ENCODE assay signal across 9 cellular contexts in genomic region chr2:112724611-112725525, GRCh38. TPM values are rescaled to one million over a fixed set of nuclear protein-coding genes. Genes with fewer than 3 reads are reported as not detected.
DNase-seq lines count a peak whose midpoint lies in the region; ATAC-seq and TF ChIP-seq lines count a peak whose summit lies in the region.
"Had no signal": no experiment of that assay in that cellular context is flagged by ENCODE, and none has a peak within 500 bp of the region (broad histone marks: within the 10 kb centered on the region; RNA-seq: fewer than 3 reads in every experiment).

No MANE protein-coding gene starts in this region.

- no TSS peak for BruUV-seq in mammary epithelial cell (replicated peaks; lab: Mats Ljungman, UMichigan)

- no peak overlapping the region for H2AFZ ChIP-seq in mammary epithelial cell (ENCODE audit: low read depth, low read length)

- H3K27ac ChIP-seq in mammary epithelial cell (ENCODE audit: insufficient read depth, low read depth, low read length) = peak overlapping the region; percentile 72
- H3K27ac ChIP-seq in tibial artery = no peak overlapping the region

- peaks cover 21% of the 10 kb centered on the region for H3K4me1 Mint-ChIP-seq in activated CD4-positive, alpha-beta T cell treated with anti-CD3 and anti-CD28 coated beads, Interleukin-2, amount 10 ng/mL, durations not matched to agents 7 days and 5 days

- H3K4me1 ChIP-seq in mammary epithelial cell (ENCODE audit: insufficient read depth, low read length) = peaks cover 26% of the 10 kb centered on the region
- H3K4me1 ChIP-seq in tibial artery = peaks cover 0 to 5% (median 0%) of the 10 kb centered on the region in 4 donors

- no peak overlapping the region for H3K4me3 Mint-ChIP-seq in activated CD4-positive, alpha-beta T cell treated with anti-CD3 and anti-CD28 coated beads, Interleukin-2, amount 10 ng/mL, durations not matched to agents 7 days and 5 days

- H3K36me3 ChIP-seq in MG63 = no peaks in the 10 kb centered on the region
- H3K36me3 ChIP-seq in mammary epithelial cell (ENCODE audit: insufficient read depth, low read length) = no peaks in the 10 kb centered on the region
- H3K36me3 ChIP-seq in tibial artery = no peaks in the 10 kb centered on the region

- ATAC-seq in GM21737 (IDR thresholded peaks at IDR 0.05; ENCODE audit: unreplicated experiment) (no peak), HG02981 (IDR thresholded peaks at IDR 0.05; ENCODE audit: unreplicated experiment) (no peak)

- in situ Hi-C loops in mammary epithelial cell (cut with MboI; ENCODE audit: low sequenced_read_pairs in 2 of 2) = loop anchor here (5.0 to 10.0 kb wide), 2 partner anchors 120 to 123 kb away; no protein-coding TSS in a partner anchor

- peaks cover 10% of the 10 kb centered on the region for H3K27me3 Mint-ChIP-seq in activated CD4-positive, alpha-beta T cell treated with anti-CD3 and anti-CD28 coated beads, Interleukin-2, amount 10 ng/mL, durations not matched to agents 7 days and 5 days

- intact Hi-C loops in mammary epithelial cell (cut with micrococcal nuclease) (loop anchor here (5.0 to 10.0 kb wide), 3 partner anchors 470 to 838 kb away; partner anchors contain the start of gene ZC3H8), tibial artery (cut with DNase I; ENCODE audit: low total_unique reads) (loop anchor here (2.0 to 5.0 kb wide), 2 partner anchors 98 to 123 kb away; no protein-coding TSS in a partner anchor)

- 97% methylated on average over 21 of the region's 21 CpGs for WGBS in mammary epithelial cell (ENCODE audit: low coverage, missing lambda C conversion rate)

- TF ChIP-seq CTCF in mammary epithelial cell (conservative IDR thresholded peaks at IDR 0.05 in 1 of 2, IDR thresholded peaks at IDR 0.05 in 1 of 2; ENCODE audit: extremely low read depth in 1 of 2, insufficient read depth in 1 of 2, low read depth in 1 of 2, low read length in 2 of 2) (peak in 1 of 2 donors; percentile 30), retinal pigment epithelial cell (conservative IDR thresholded peaks at IDR 0.05; ENCODE audit: low read depth, low read length) (peak; percentile 46), tibial artery (IDR thresholded peaks at IDR 0.05) (no peak)

- H3K79me2 ChIP-seq in mammary epithelial cell (ENCODE audit: insufficient read depth, low read length) = no peaks in the 10 kb centered on the region

- CTCF ChIA-PET in activated CD4-positive, alpha-beta T cell treated with anti-CD3 and anti-CD28 coated beads, Interleukin-2, amount 10 ng/mL, durations not matched to agents 7 days and 5 days (lab: Charles Lee) = interaction anchor here (0.8 to 7.7 kb wide), 23 partner anchors 12 to 244 kb away, joined by 3 to 97 read pairs (median 5); partner anchors contain the start of genes CHCHD5 and SLC20A1
- CTCF ChIA-PET in mammary epithelial cell (lab: Charles Lee; ENCODE audit: low non-redundant PET) = no interaction called here

- POLR2A ChIA-PET in activated CD4-positive, alpha-beta T cell treated with anti-CD3 and anti-CD28 coated beads, Interleukin-2, amount 10 ng/mL, durations not matched to agents 7 days and 5 days (lab: Charles Lee) = no interaction called here

- H3K4me2 ChIP-seq in mammary epithelial cell (ENCODE audit: insufficient read depth, low read depth, low read length) = no peak overlapping the region

- H3K9me3 Mint-ChIP-seq in activated CD4-positive, alpha-beta T cell treated with anti-CD3 and anti-CD28 coated beads, Interleukin-2, amount 10 ng/mL, durations not matched to agents 7 days and 5 days = no peaks in the 10 kb centered on the region

- H4K20me1 ChIP-seq in mammary epithelial cell (ENCODE audit: insufficient read depth, low read length) = no peaks in the 10 kb centered on the region

- no peak overlapping the region for H3K27ac Mint-ChIP-seq in activated CD4-positive, alpha-beta T cell treated with anti-CD3 and anti-CD28 coated beads, Interleukin-2, amount 10 ng/mL, durations not matched to agents 7 days and 5 days

- H3K9me3 ChIP-seq in MG63 (no peaks in the 10 kb centered on the region), mammary epithelial cell (replicated peaks; ENCODE audit: insufficient read depth, low read length) (no peaks in the 10 kb centered on the region), tibial artery (no peaks in the 10 kb centered on the region)
- H3K9me3 ChIP-seq: Caco-2 had no signal

- dilution Hi-C loops in mammary epithelial cell (cut with HindIII; ENCODE audit: low sequenced_read_pairs) = loop anchor here (5.0 kb wide), 1 partner anchor 38 kb away; no protein-coding TSS in a partner anchor

- H3K9ac ChIP-seq in mammary epithelial cell (ENCODE audit: insufficient read depth, low read length) = peak overlapping the region; percentile 49

- peak; percentile 11 for DNase-seq in activated CD4-positive, alpha-beta T cell treated with anti-CD3 and anti-CD28 coated beads, Interleukin-2, amount 10 ng/mL, durations not matched to agents 7 days and 5 days
- no peak for DNase-seq in activated CD4-positive, alpha-beta T cell treated with anti-CD3 and anti-CD28 coated beads for 1 hour
- DNase-seq in MG63 (peak; percentile 47), mammary epithelial cell (no peak), retinal pigment epithelial cell (ENCODE audit: low read depth) (no peak), tibial artery (no peak)

- no peaks in the 10 kb centered on the region for H3K36me3 Mint-ChIP-seq in activated CD4-positive, alpha-beta T cell treated with anti-CD3 and anti-CD28 coated beads, Interleukin-2, amount 10 ng/mL, durations not matched to agents 7 days and 5 days (ENCODE audit: low read depth)

- H3K4me3 ChIP-seq in MG63 (no peak overlapping the region), mammary epithelial cell (replicated peaks in 1 of 3; ENCODE audit: insufficient read depth in 1 of 3, low read depth in 2 of 3, low read length in 3 of 3) (no peak overlapping the region), retinal pigment epithelial cell (ENCODE audit: low read length) (no peak overlapping the region), tibial artery (no peak overlapping the region)

- H3K27me3 ChIP-seq in MG63 = no peaks in the 10 kb centered on the region
- no peaks in the 10 kb centered on the region for H3K27me3 ChIP-seq in mammary epithelial cell (ENCODE audit: insufficient read depth, low read length)
- H3K27me3 ChIP-seq in tibial artery = peaks cover 0 to 16% of the 10 kb centered on the region in 2 donors

RNA-seq across cellular contexts. Expression of gene NT5DC4, which starts 4.0 kb away (rescaled TPM):
- total RNA-seq in activated CD4-positive, alpha-beta T cell treated with anti-CD3 and anti-CD28 coated beads, Interleukin-2, amount 10 ng/mL, durations not matched to agents 7 days and 5 days = not detected
- total RNA-seq in MG63 (2014; rRNA removed; shearing (Covaris generic); ENCODE audit: low replicate concordance) = not detected in 2 replicates
- total RNA-seq in mammary epithelial cell = 1 to 10 TPM; 1.2 to 1.4 TPM
- 0.07 TPM for polyA plus RNA-seq in mammary epithelial cell
- not detected for polyA minus RNA-seq in mammary epithelial cell

RNA-seq across cellular contexts. Expression of gene CKAP2L, which starts 39.5 kb away (rescaled TPM):
- 10 to 100 TPM; 59.1 to 78.1 TPM for total RNA-seq in activated CD4-positive, alpha-beta T cell treated with anti-CD3 and anti-CD28 coated beads, Interleukin-2, amount 10 ng/mL, durations not matched to agents 7 days and 5 days
- 19.4 and 19.9 TPM in 2 replicates for total RNA-seq in MG63 (2014; rRNA removed; shearing (Covaris generic); ENCODE audit: low replicate concordance)
- total RNA-seq in mammary epithelial cell = 10 to 100 TPM in 1 of 2 donors, under 1 TPM in 1; 0.83 to 32.7 TPM
- 15.1 TPM for polyA plus RNA-seq in mammary epithelial cell
- 18.2 TPM for polyA minus RNA-seq in mammary epithelial cell

RNA-seq across cellular contexts. Expression of gene IL1A, which starts 59.4 kb away (rescaled TPM):
- under 1 TPM; 0.17 to 0.21 TPM for total RNA-seq in activated CD4-positive, alpha-beta T cell treated with anti-CD3 and anti-CD28 coated beads, Interleukin-2, amount 10 ng/mL, durations not matched to agents 7 days and 5 days
- 2.1 TPM in 1 of 2 replicates, not detected in the other for total RNA-seq in MG63 (2014; rRNA removed; shearing (Covaris generic); ENCODE audit: low replicate concordance)
- total RNA-seq in mammary epithelial cell = 100 to 1,000 TPM in 1 of 2 donors, 10 to 100 TPM in 1; 17.5 to 184 TPM
- polyA plus RNA-seq in mammary epithelial cell = 26.3 TPM
- 69.9 TPM for polyA minus RNA-seq in mammary epithelial cell
- total RNA-seq: Caco-2 had no signal

Comparison
In these comparisons a context has a peak if more than half of its experiments do, and no peak if none do; other contexts are left out.
1. DNase-seq: peak in activated CD4-positive, alpha-beta T cell treated with anti-CD3 and anti-CD28 coated beads, Interleukin-2, amount 10 ng/mL, durations not matched to agents 7 days and 5 days (single experiment) and MG63 (single experiment); none in activated CD4-positive, alpha-beta T cell treated with anti-CD3 and anti-CD28 coated beads for 1 hour (single experiment), mammary epithelial cell (single experiment), retinal pigment epithelial cell (single experiment) and tibial artery (0 of 2).